ENCODE assay signal across 18 cellular contexts in the genomic region with DNA sequence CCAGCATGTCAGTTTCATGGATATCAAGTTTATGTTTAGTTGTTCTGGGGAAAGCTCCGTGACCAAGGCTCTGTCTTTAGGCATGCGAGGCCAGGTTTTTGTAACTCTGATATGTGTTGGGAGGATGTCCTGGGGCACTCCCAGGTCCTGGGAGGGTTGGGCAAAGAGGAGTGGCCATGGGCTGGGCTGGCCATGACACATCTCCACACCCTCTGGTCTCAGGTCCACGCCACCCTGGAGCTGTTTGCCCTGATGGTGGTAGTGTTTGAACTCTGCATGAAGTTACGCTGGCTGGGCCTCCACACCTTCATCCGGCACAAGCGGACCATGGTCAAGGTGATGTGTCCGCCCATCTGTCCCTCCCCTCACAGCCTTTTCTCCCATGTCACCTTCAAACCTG.
"Had no signal": no experiment of that assay in that cellular context is flagged by ENCODE, and none has a peak within 500 bp of the region (broad histone marks: within the 10 kb centered on the region; RNA-seq: fewer than 3 reads in every experiment).

No MANE protein-coding gene starts in this region.

- H3K9me3 ChIP-seq: upper lobe of right lung had no signal

- H3K27ac Mint-ChIP-seq: activated naive CD4-positive, alpha-beta T cell treated with anti-CD3 and anti-CD28 coated beads, Interleukin-2, amount 50 U/mL, for 24 hours; immature natural killer cell; stimulated activated naive CD8-positive, alpha-beta T cell treated with anti-CD3 and anti-CD28 coated beads, Interleukin-15, Interleukin-2, amounts not matched to agents 100 ng/mL and 50 ng/mL, for 24 hours had no signal

- H3K27me3 Mint-ChIP-seq: activated naive CD4-positive, alpha-beta T cell treated with anti-CD3 and anti-CD28 coated beads, Interleukin-2, amount 50 U/mL, for 24 hours; stimulated activated naive CD8-positive, alpha-beta T cell treated with anti-CD3 and anti-CD28 coated beads, Interleukin-15, Interleukin-2, amounts not matched to agents 100 ng/mL and 50 ng/mL, for 24 hours had no signal

- H3K27me3 ChIP-seq: upper lobe of right lung had no signal

- H3K4me3 ChIP-seq: coronary artery, upper lobe of right lung had no signal

- DNase-seq: activated CD4-positive, alpha-beta T cell treated with anti-CD3 and anti-CD28 coated beads for 48 hours; activated CD4-positive, CD25-positive, alpha-beta regulatory T cell; activated CD8-positive, alpha-beta memory T cell treated with anti-CD3 and anti-CD28 coated beads for 24 hours; activated CD8-positive, alpha-beta memory T cell treated with anti-CD3 and anti-CD28 coated beads, Interleukin-2, amount 50 U/mL, for 48 hours; activated effector memory CD4-positive, alpha-beta T cell treated with Interleukin-2 at 50 U/mL for 16 hours; activated T-cell treated with anti-CD3 and anti-CD28 coated beads, Interleukin-2, amount 50 U/mL, for 48 hours; amniotic stem cell; caudate nucleus; immature natural killer cell; midbrain; occipital lobe; stimulated activated CD4-positive, alpha-beta T cell treated with anti-CD3 and anti-CD28 coated beads, Interleukin-15, amount 100 ng/mL, for 24 hours; stimulated activated CD4-positive, alpha-beta T cell treated with anti-CD3 and anti-CD28 coated beads, Interleukin-2, amount 100 ng/mL, for 48 hours; T1000; upper lobe of right lung had no signal

- H3K4me3 Mint-ChIP-seq: activated naive CD4-positive, alpha-beta T cell treated with anti-CD3 and anti-CD28 coated beads, Interleukin-2, amount 50 U/mL, for 24 hours; immature natural killer cell; stimulated activated naive CD8-positive, alpha-beta T cell treated with anti-CD3 and anti-CD28 coated beads, Interleukin-15, Interleukin-2, amounts not matched to agents 100 ng/mL and 50 ng/mL, for 24 hours had no signal

- H3K27ac ChIP-seq: coronary artery, upper lobe of right lung had no signal

- ATAC-seq: upper lobe of right lung had no signal

- H3K9me3 Mint-ChIP-seq: activated naive CD4-positive, alpha-beta T cell treated with anti-CD3 and anti-CD28 coated beads, Interleukin-2, amount 50 U/mL, for 24 hours; immature natural killer cell; stimulated activated naive CD8-positive, alpha-beta T cell treated with anti-CD3 and anti-CD28 coated beads, Interleukin-15, Interleukin-2, amounts not matched to agents 100 ng/mL and 50 ng/mL, for 24 hours had no signal
